In genomic region chr1:227234998-227235405, GRCh38 we compare ENCODE assay signal across 8 cellular contexts.
DNase-seq lines count a peak whose midpoint lies in the region.

No MANE protein-coding gene starts in this region.

- no peak overlapping the region for H2BK5ac ChIP-seq in trophoblast cell (ENCODE audit: low read depth, low read length, poor library complexity)

- H2BK12ac ChIP-seq in trophoblast cell (ENCODE audit: low read length), result no peak overlapping the region

- no peaks in the 10 kb centered on the region for H3K79me2 ChIP-seq in trophoblast cell (ENCODE audit: control insufficient read depth, insufficient read depth, low read length, poor library complexity)

- H3K9me3 ChIP-seq in HUES6 (ENCODE audit: control insufficient read depth, insufficient read depth, low read depth, low read length) (no peaks in the 10 kb centered on the region), trophoblast cell (ENCODE audit: insufficient read depth, low read depth, low read length) (no peaks in the 10 kb centered on the region)

- H3K36me3 ChIP-seq in HUES6 (ENCODE audit: control insufficient read depth, insufficient read depth, low read length) (no peaks in the 10 kb centered on the region), trophoblast cell (ENCODE audit: control insufficient read depth in 1 of 2, insufficient read depth in 2 of 2, low read length in 2 of 2) (no peaks in the 10 kb centered on the region)

- H3K4me1 ChIP-seq in HUES6 (ENCODE audit: control insufficient read depth, insufficient read depth, low read length), result peaks cover 4% of the 10 kb centered on the region; the same call in 1 of the 2 replicates
- H3K4me1 ChIP-seq in trophoblast cell (ENCODE audit: control insufficient read depth in 1 of 2, insufficient read depth in 2 of 2, low read length in 2 of 2), result no peaks in the 10 kb centered on the region

- no peak overlapping the region for H3K23ac ChIP-seq in trophoblast cell (ENCODE audit: low read length)

- no peak overlapping the region for H4K12ac ChIP-seq in trophoblast cell (ENCODE audit: low read depth, low read length)

- H3K4ac ChIP-seq in trophoblast cell (ENCODE audit: low read depth, low read length), result no peak overlapping the region

- no peak overlapping the region for H4K91ac ChIP-seq in trophoblast cell (ENCODE audit: low read depth, low read length)

- 0 out of 2 replicates have a peak overlapping the region, but pooled peaks have one; percentile 19 for H3K27ac ChIP-seq in HUES6 (ENCODE audit: low read depth, low read length)
- no peak overlapping the region for H3K27ac ChIP-seq in trophoblast cell (ENCODE audit: low read depth, low read length)

- no peak overlapping the region for H2AFZ ChIP-seq in trophoblast cell (ENCODE audit: insufficient read depth, low read length, poor library complexity)

- no peak overlapping the region for H2BK120ac ChIP-seq in trophoblast cell (ENCODE audit: insufficient read depth, low read length, poor library complexity)

- H3K27me3 ChIP-seq in HUES6 (ENCODE audit: control insufficient read depth, insufficient read depth, low read length) (no peaks in the 10 kb centered on the region), trophoblast cell (ENCODE audit: insufficient read depth, low read length) (no peaks in the 10 kb centered on the region)

- in situ Hi-C loops in SK-MEL-5 (cut with HindIII; ENCODE audit: low pct_unique_long_range_greater_than_20kb, low sequenced_read_pairs), result no loop called here

- H3K18ac ChIP-seq in trophoblast cell (ENCODE audit: low read length), result no peak overlapping the region

- H3K14ac ChIP-seq in trophoblast cell (ENCODE audit: low read length), result no peak overlapping the region

- no CpG with 5 or more reads among the region's 1 CpG for WGBS in trophoblast cell (ENCODE audit: extremely low coverage, insufficient coverage, insufficient read length)

- no peak overlapping the region for H3K9ac ChIP-seq in HUES6 (ENCODE audit: low read length)
- H3K9ac ChIP-seq in trophoblast cell (ENCODE audit: low read length), result no peak overlapping the region

- H3K4me2 ChIP-seq in trophoblast cell (ENCODE audit: low read length), result no peak overlapping the region

- no peaks in the 10 kb centered on the region for H3K79me1 ChIP-seq in trophoblast cell (ENCODE audit: low read length)

- H3K4me3 ChIP-seq in HUES6 (ENCODE audit: low read depth, low read length) (no peak overlapping the region), trophoblast cell (ENCODE audit: low read depth, low read length) (no peak overlapping the region)

- DNase-seq in NCI-H1105 treated with DMSO at 0.1 percent for 48 hours (lab: John Stamatoyannopoulos, UW) (peak; percentile 17), NCI-H1105 (lab: John Stamatoyannopoulos, UW) (no peak), SK-MEL-5 (ENCODE audit: low read depth, low spot score) (peak; percentile 93), fibroblast of the conjunctiva (ENCODE audit: low read depth) (peak; percentile 66), trophoblast cell (peak; percentile 29 to 62)
- DNase-seq in activated CD4-positive, CD25-positive, alpha-beta regulatory T cell (lab: John Stamatoyannopoulos, UW), result no peak
- no peak for DNase-seq in stimulated activated CD4-positive, alpha-beta T cell treated with anti-CD3 and anti-CD28 coated beads, Interleukin-4, amount 100 ng/mL, for 24 hours

- H2AK5ac ChIP-seq in trophoblast cell (ENCODE audit: low read length), result no peak overlapping the region

- H4K8ac ChIP-seq in trophoblast cell (ENCODE audit: low read depth, low read length), result no peak overlapping the region

Comparison
In these comparisons a context has a peak if more than half of its experiments do, and no peak if none do; other contexts are left out.
1. DNase-seq: peak in NCI-H1105 treated with DMSO at 0.1 percent for 48 hours (single experiment), SK-MEL-5 (single experiment), fibroblast of the conjunctiva (single experiment) and trophoblast cell (2 of 2); none in NCI-H1105 (single experiment), activated CD4-positive, CD25-positive, alpha-beta regulatory T cell (0 of 4) and stimulated activated CD4-positive, alpha-beta T cell treated with anti-CD3 and anti-CD28 coated beads, Interleukin-4, amount 100 ng/mL, for 24 hours (single experiment).